ENCODE assay signal across 13 cellular contexts in the genomic region with DNA sequence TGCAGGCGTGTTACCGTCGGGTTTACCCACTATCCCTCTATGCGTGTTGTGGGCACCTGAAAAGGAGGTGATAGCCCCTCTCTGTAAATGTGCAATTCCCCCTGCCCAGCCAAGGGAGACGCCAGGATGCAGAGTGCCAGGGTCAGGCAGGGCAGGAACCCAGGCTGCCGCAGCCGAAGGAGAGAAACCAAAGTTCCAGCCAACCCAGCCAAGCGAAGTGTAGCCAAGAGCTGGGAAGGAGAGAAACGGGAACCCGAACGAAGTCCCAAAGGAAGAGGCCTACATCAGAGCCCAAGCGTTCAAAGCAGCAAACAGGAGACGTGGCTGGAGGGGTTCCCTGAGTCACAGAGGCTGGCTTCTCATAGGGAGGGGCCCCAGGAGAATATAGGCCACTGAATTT. TPM values are rescaled to one million over a fixed set of nuclear protein-coding genes. Genes with fewer than 3 reads are reported as not detected.
A peak's percentile ranks its signal among the peaks of the same experiment; 100 is the strongest.
DNase-seq lines count a peak whose midpoint lies in the region; ATAC-seq and TF ChIP-seq lines count a peak whose summit lies in the region.
"Had no signal": no experiment of that assay in that cellular context is flagged by ENCODE, and none has a peak within 500 bp of the region (broad histone marks: within the 10 kb centered on the region; RNA-seq: fewer than 3 reads in every experiment).

No MANE protein-coding gene starts in this region.

- H3K9me3 Mint-ChIP-seq in CD4-positive, alpha-beta memory T cell, result no peaks in the 10 kb centered on the region

- POLR2A ChIA-PET in RWPE1 (lab: Yijun Ruan, JAX; ENCODE audit: low non-redundant PET), result no interaction called here
- POLR2A ChIA-PET in CD4-positive, alpha-beta memory T cell (lab: Charles Lee; ENCODE audit: partially characterized antibody), result no interaction called here

- H2BK5ac ChIP-seq in trophoblast cell (ENCODE audit: low read depth, low read length, poor library complexity), result no peak overlapping the region

- H3K36me3 Mint-ChIP-seq in CD4-positive, alpha-beta memory T cell, result no peaks in the 10 kb centered on the region

- DNase-seq in NCI-H146 (lab: John Stamatoyannopoulos, UW), result peak; percentile 49
- no peak for DNase-seq in NCI-H146 treated with DMSO at 0.1 percent for 48 hours (lab: John Stamatoyannopoulos, UW; ENCODE audit: unreplicated experiment)
- peak; percentile 22 for DNase-seq in NCI-H510A (lab: John Stamatoyannopoulos, UW)
- DNase-seq in trophoblast cell, result no peak
- DNase-seq in RWPE1 (ENCODE audit: low spot score), result no peak
- no peak for DNase-seq in CD4-positive, alpha-beta memory T cell
- DNase-seq: NCI-H187 treated with DMSO at 0.1 percent for 48 hours had no signal

- H3K27me3 Mint-ChIP-seq in CD4-positive, alpha-beta memory T cell, result peaks cover 21 to 38% of the 10 kb centered on the region in 2 donors

- CTCF ChIA-PET in RWPE1 (lab: Yijun Ruan, JAX), result interaction anchor here (0.5 to 1.5 kb wide), 12 partner anchors 41 to 1495 kb away, joined by 3 to 7 read pairs (median 3); no protein-coding TSS in a partner anchor
- CTCF ChIA-PET in CD4-positive, alpha-beta memory T cell (lab: Charles Lee; ENCODE audit: partially characterized antibody), result interaction anchor here (0.6 to 5.7 kb wide), 19 partner anchors 8 to 314 kb away, joined by 3 to 65 read pairs (median 5); a partner anchor contains a TSS

- no peaks in the 10 kb centered on the region for H3K27me3 ChIP-seq in trophoblast cell (ENCODE audit: insufficient read depth, low read length)
- peaks cover 12% of the 10 kb centered on the region for H3K27me3 ChIP-seq in CD4-positive, alpha-beta memory T cell (ENCODE audit: insufficient read depth, low read length)

- H3K23ac ChIP-seq in trophoblast cell (ENCODE audit: low read length), result no peak overlapping the region

- no peak overlapping the region for H3K18ac ChIP-seq in trophoblast cell (ENCODE audit: low read length)

- no peak overlapping the region for H3K4me3 ChIP-seq in trophoblast cell (ENCODE audit: low read depth, low read length)
- no peak overlapping the region for H3K4me3 ChIP-seq in CD4-positive, alpha-beta memory T cell (ENCODE audit: low read length in 2 of 2)
- H3K4me3 ChIP-seq: K562 had no signal

- H3K4me1 ChIP-seq in trophoblast cell (ENCODE audit: control insufficient read depth in 1 of 2, insufficient read depth in 2 of 2, low read length in 2 of 2), result no peaks in the 10 kb centered on the region
- H3K4me1 ChIP-seq in CD4-positive, alpha-beta memory T cell (ENCODE audit: insufficient read depth, low read length), result peaks cover 8% of the 10 kb centered on the region

- peak; percentile 26 for ATAC-seq in esophagus mucosa
- ATAC-seq in GM18870 (IDR thresholded peaks at IDR 0.05; ENCODE audit: unreplicated experiment), result no peak

- no CpG with 5 or more reads among the region's 13 CpGs for WGBS in trophoblast cell (ENCODE audit: extremely low coverage, insufficient coverage, insufficient read length)

- no peaks in the 10 kb centered on the region for H3K36me3 ChIP-seq in trophoblast cell (ENCODE audit: control insufficient read depth in 1 of 2, insufficient read depth in 2 of 2, low read length in 2 of 2)
- H3K36me3 ChIP-seq in CD4-positive, alpha-beta memory T cell (ENCODE audit: insufficient read depth, low read length), result no peaks in the 10 kb centered on the region
- H3K36me3 ChIP-seq: heart right ventricle, transverse colon had no signal

- H2AFZ ChIP-seq in trophoblast cell (ENCODE audit: insufficient read depth, low read length, poor library complexity), result no peak overlapping the region

- H3K4ac ChIP-seq in trophoblast cell (ENCODE audit: low read depth, low read length), result no peak overlapping the region

- no peaks in the 10 kb centered on the region for H3K79me2 ChIP-seq in trophoblast cell (ENCODE audit: control insufficient read depth, insufficient read depth, low read length, poor library complexity)

- no peak overlapping the region for H4K12ac ChIP-seq in trophoblast cell (ENCODE audit: low read depth, low read length)

- H3K14ac ChIP-seq in trophoblast cell (ENCODE audit: low read length), result no peak overlapping the region

- no peak overlapping the region for H4K8ac ChIP-seq in trophoblast cell (ENCODE audit: low read depth, low read length)

- H3K27ac Mint-ChIP-seq in CD4-positive, alpha-beta memory T cell, result no peak overlapping the region

- no peak overlapping the region for H3K9ac ChIP-seq in trophoblast cell (ENCODE audit: low read length)

- H4K91ac ChIP-seq in trophoblast cell (ENCODE audit: low read depth, low read length), result no peak overlapping the region

- H2BK12ac ChIP-seq in trophoblast cell (ENCODE audit: low read length), result no peak overlapping the region

- H3K4me3 Mint-ChIP-seq in CD4-positive, alpha-beta memory T cell, result peak overlapping the region in 3 of 8 donors; percentile 22 to 85 (median 70)

- H2BK120ac ChIP-seq in trophoblast cell (ENCODE audit: insufficient read depth, low read length, poor library complexity), result no peak overlapping the region

- no peak overlapping the region for H2AK5ac ChIP-seq in trophoblast cell (ENCODE audit: low read length)

- no peak for TF ChIP-seq CTCF in RWPE1 (conservative IDR thresholded peaks at IDR 0.05; ENCODE audit: low read depth)

- intact Hi-C loops in CD4-positive, alpha-beta memory T cell (cut with micrococcal nuclease), result no loop called here

- H3K4me1 Mint-ChIP-seq in CD4-positive, alpha-beta memory T cell, result peaks cover 5 to 9% (median 8%) of the 10 kb centered on the region in 4 donors

- H3K27ac ChIP-seq in trophoblast cell (ENCODE audit: low read depth, low read length) (no peak overlapping the region), RWPE1 (no peak overlapping the region)
- no peak overlapping the region for H3K27ac ChIP-seq in CD4-positive, alpha-beta memory T cell (ENCODE audit: low read depth, low read length)
- H3K27ac ChIP-seq: heart right ventricle, transverse colon had no signal

- no peaks in the 10 kb centered on the region for H3K9me3 ChIP-seq in trophoblast cell (ENCODE audit: insufficient read depth, low read depth, low read length)
- H3K9me3 ChIP-seq in CD4-positive, alpha-beta memory T cell (ENCODE audit: control insufficient read depth in 1 of 2, low read length in 2 of 2), result no peaks in the 10 kb centered on the region
- H3K9me3 ChIP-seq: heart right ventricle, transverse colon had no signal

- H3K4me2 ChIP-seq in trophoblast cell (ENCODE audit: low read length), result peak overlapping the region; percentile 63

- no peaks in the 10 kb centered on the region for H3K79me1 ChIP-seq in trophoblast cell (ENCODE audit: low read length)

RNA-seq across cellular contexts. Expression of a gene that starts 24.2 kb away (rescaled TPM):
- 16.1 TPM for total RNA-seq in esophagus mucosa
- polyA plus RNA-seq in trophoblast cell (2013), result 4.7 and 4.9 TPM in 2 replicates
- total RNA-seq in CD4-positive, alpha-beta memory T cell, result not detected
- polyA plus RNA-seq in CD4-positive, alpha-beta memory T cell, result under 1 TPM in 1 of 2 donors, not detected in 1; 0.58 TPM

RNA-seq across cellular contexts. Expression of a gene that starts 37.2 kb away (rescaled TPM):
- total RNA-seq in esophagus mucosa, result 31.6 TPM
- polyA plus RNA-seq in trophoblast cell (2013), result 42.5 and 42.6 TPM in 2 replicates
- 10 to 100 TPM; 17.5 to 19.8 TPM for total RNA-seq in CD4-positive, alpha-beta memory T cell
- polyA plus RNA-seq in CD4-positive, alpha-beta memory T cell, result 1 to 10 TPM; 1.3 to 3.9 TPM

RNA-seq across cellular contexts. Expression of a gene that starts 54.3 kb away (rescaled TPM):
- total RNA-seq in esophagus mucosa, result not detected
- 0.05 TPM in 1 of 2 replicates, not detected in the other for polyA plus RNA-seq in trophoblast cell (2013)
- total RNA-seq in CD4-positive, alpha-beta memory T cell, result not detected
- polyA plus RNA-seq in CD4-positive, alpha-beta memory T cell, result not detected
- total RNA-seq: aorta, heart right ventricle had no signal
- polyA plus RNA-seq: aorta had no signal

Comparison
In these comparisons a context has a peak if more than half of its experiments do, and no peak if none do; other contexts are left out.
1. DNase-seq: peak in NCI-H146 (single experiment) and NCI-H510A (single experiment); none in NCI-H146 treated with DMSO at 0.1 percent for 48 hours (single experiment), trophoblast cell (0 of 2), RWPE1 (single experiment) and CD4-positive, alpha-beta memory T cell (0 of 5).
2. RNA of a gene that starts 24.2 kb away (total RNA-seq): 16.1 TPM in esophagus mucosa (single experiment); not detected in CD4-positive, alpha-beta memory T cell; every median in the first group is over 10 times any median in the second.